Comparison of ENCODE assay signal across 1 cellular context in genomic region chr17:64112978-64113377, GRCh38.
TF ChIP-seq lines count a peak whose summit lies in the region.

No MANE protein-coding gene starts in this region.

TF ChIP-seq in K562, 482 proteins besides CTCF, POLR2A, EP300 and RAD21:
- TF ChIP-seq EHMT2 (IDR thresholded peaks at IDR 0.05) (no peak), TSHZ1 (CRISPR knock-in tag; IDR thresholded peaks at IDR 0.05) (no peak), HMBOX1 (IDR thresholded peaks at IDR 0.05) (peak; percentile 63), EZH2 (IDR thresholded peaks at IDR 0.05; ENCODE audit: borderline replicate concordance, low read depth, low read length) (no peak), ZNF780A (CRISPR knock-in tag; IDR thresholded peaks at IDR 0.05) (no peak), NR1H2 (CRISPR knock-in tag; IDR thresholded peaks at IDR 0.05) (no peak), ZNF77 (CRISPR knock-in tag; IDR thresholded peaks at IDR 0.05) (no peak), LEF1 (IDR thresholded peaks at IDR 0.05) (no peak)
TF ChIP-seq in K562: peak in this region for 1.
